In the genomic region with DNA sequence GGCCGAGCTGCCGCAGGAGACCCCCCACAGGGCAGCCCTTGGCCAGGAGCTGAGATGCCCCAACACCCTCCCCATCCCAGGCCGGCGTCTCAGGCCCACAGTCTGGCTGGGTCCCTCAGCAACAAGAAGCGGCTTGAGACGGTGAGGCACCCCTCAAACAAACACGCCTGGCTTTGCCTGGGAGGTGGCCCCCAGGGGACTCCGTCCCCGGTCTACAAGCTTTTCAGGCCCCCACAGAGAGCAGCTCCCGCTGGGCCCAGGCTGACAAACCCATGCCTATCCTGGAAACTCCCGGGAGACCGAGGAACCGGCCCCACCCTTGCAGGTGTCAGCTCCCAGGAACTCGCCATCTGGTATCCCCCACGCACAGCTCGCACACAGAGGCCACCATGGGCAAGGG, we compare ENCODE assay signal across 17 cellular contexts.
DNase-seq lines count a peak whose midpoint lies in the region; ATAC-seq lines count a peak whose summit lies in the region.
"Had no signal": no experiment of that assay in that cellular context is flagged by ENCODE, and none has a peak within 500 bp of the region (broad histone marks: within the 10 kb centered on the region; RNA-seq: fewer than 3 reads in every experiment).

No MANE protein-coding gene starts in this region.

- H4K20me1 ChIP-seq in BLaER1 treated with 17β-estradiol and CSF1 and Interleukin-3, amounts not matched to agents 10 nM and 100 nM = peaks cover 57 to 100% (median 94%) of the 10 kb centered on the region in 11 experiments; a peak in 20 of 22 replicates

- no peak overlapping the region for H3K4me3 ChIP-seq in BLaER1 treated with 17β-estradiol and CSF1 and Interleukin-3, amounts not matched to agents 10 nM and 100 nM
- H3K4me3 ChIP-seq in H7 (ENCODE audit: insufficient read depth, low read depth, low read length) (no peak overlapping the region), SK-N-MC (peak overlapping the region; percentile 45)
- H3K4me3 ChIP-seq: HAP-1 had no signal

- peak overlapping the region in 9 of 11 experiments; percentile 1 to 64 (median 26); a peak in 10 of 22 replicates for H3K9ac ChIP-seq in BLaER1 treated with 17β-estradiol and CSF1 and Interleukin-3, amounts not matched to agents 10 nM and 100 nM
- H3K9ac ChIP-seq in SK-N-MC (ENCODE audit: insufficient read length) = no peak overlapping the region

- H3K27me3 ChIP-seq in BLaER1 treated with 17β-estradiol and CSF1 and Interleukin-3, amounts not matched to agents 10 nM and 100 nM = peaks cover 0 to 44% (median 0%) of the 10 kb centered on the region in 11 experiments; a peak in 6 of 22 replicates
- H3K27me3 ChIP-seq in H7 (ENCODE audit: control insufficient read depth, insufficient read depth, low read length) = no peaks in the 10 kb centered on the region

- H3K27ac ChIP-seq in BLaER1 treated with 17β-estradiol and CSF1 and Interleukin-3, amounts not matched to agents 10 nM and 100 nM = peak overlapping the region in 2 of 11 experiments; percentile 38 to 42; a peak in 5 of 22 replicates
- no peak overlapping the region for H3K27ac ChIP-seq in SK-N-MC

- DNase-seq in H7 (peak; percentile 68), NCI-H2171 (lab: John Stamatoyannopoulos, UW) (peak; percentile 79), SK-N-MC (ENCODE audit: low read depth, low spot score) (no peak), dedifferentiated amniotic fluid mesenchymal stem cell (ENCODE audit: extremely low spot score) (no peak)
- no peak for DNase-seq in effector CD4-positive, alpha-beta T cell
- DNase-seq: AML-193; CD8-positive, alpha-beta T cell; COR-L47; DMS 273 treated with DMSO at 0.1 percent for 48 hours; DMS53; DND-41; EL; KG1 had no signal

- H3K4me1 ChIP-seq in BLaER1 treated with 17β-estradiol and CSF1 and Interleukin-3, amounts not matched to agents 10 nM and 100 nM = peaks cover 47 to 100% (median 96%) of the 10 kb centered on the region in 10 experiments
- H3K4me1 ChIP-seq: HAP-1 had no signal

- H3K4me2 ChIP-seq in BLaER1 treated with 17β-estradiol and CSF1 and Interleukin-3, amounts not matched to agents 10 nM and 100 nM = peak overlapping the region; percentile 40 to 97 (median 87)

- ATAC-seq in HG02840 (IDR thresholded peaks at IDR 0.05; ENCODE audit: low FRiP score, unreplicated experiment) (no peak), HG02970 (IDR thresholded peaks at IDR 0.05; ENCODE audit: low FRiP score, unreplicated experiment) (no peak)
- ATAC-seq: CD8-positive, alpha-beta T cell had no signal

- H3K36me3 ChIP-seq in BLaER1 treated with 17β-estradiol and CSF1 and Interleukin-3, amounts not matched to agents 10 nM and 100 nM = peaks cover 0 to 15% (median 0%) of the 10 kb centered on the region in 11 experiments; a peak in 4 of 22 replicates
- H3K36me3 ChIP-seq in H7 (replicated peaks; ENCODE audit: control insufficient read depth, insufficient read depth, low read length) (no peaks in the 10 kb centered on the region), SK-N-MC (ENCODE audit: insufficient read depth, low read length) (no peaks in the 10 kb centered on the region)
- H3K36me3 ChIP-seq: HAP-1 had no signal

- no peaks in the 10 kb centered on the region for H3K9me3 ChIP-seq in BLaER1 treated with 17β-estradiol and CSF1 and Interleukin-3, amounts not matched to agents 10 nM and 100 nM (replicated peaks in 1 of 11)
- H3K9me3 ChIP-seq in SK-N-MC (ENCODE audit: low read depth, low read length) = no peaks in the 10 kb centered on the region
- H3K9me3 ChIP-seq: HAP-1 had no signal

Comparison
In these comparisons a context has a peak if more than half of its experiments do, and no peak if none do; other contexts are left out.
1. DNase-seq: peak in H7 (single experiment) and NCI-H2171 (single experiment); none in SK-N-MC (single experiment), dedifferentiated amniotic fluid mesenchymal stem cell (single experiment) and effector CD4-positive, alpha-beta T cell (single experiment).